In the genomic region with DNA sequence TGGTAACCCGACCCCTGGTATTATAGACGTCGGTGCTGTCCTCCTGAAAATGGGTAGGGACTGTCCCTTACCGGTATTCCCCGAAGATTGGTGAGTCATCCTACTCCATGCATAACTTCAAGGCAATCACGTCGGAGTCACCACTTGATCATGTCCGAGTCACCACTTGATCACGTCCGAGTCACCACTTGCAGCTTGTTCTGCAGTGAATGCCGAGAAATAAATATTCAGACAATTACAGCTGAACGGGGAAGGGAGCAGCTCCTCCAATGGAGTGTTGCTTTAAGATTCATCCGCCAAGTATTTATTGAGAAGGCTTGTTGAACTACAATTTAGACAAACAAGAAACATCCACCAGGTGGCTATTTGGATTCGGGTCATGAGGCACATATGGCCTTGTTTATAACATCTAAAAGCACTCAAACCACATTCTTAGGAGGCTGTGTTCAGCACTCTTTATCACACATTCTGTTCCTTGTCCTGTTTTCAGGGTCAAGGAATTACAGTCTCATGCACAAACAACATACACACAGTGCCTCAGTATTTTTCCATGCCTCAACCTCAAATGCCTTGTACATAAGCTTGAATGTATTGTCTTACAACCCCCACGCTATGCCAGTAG, we compare ENCODE assay signal across 15 cellular contexts. TPM values are rescaled to one million over a fixed set of nuclear protein-coding genes. Genes with fewer than 3 reads are reported as not detected.
A peak's percentile ranks its signal among the peaks of the same experiment; 100 is the strongest.
DNase-seq lines count a peak whose midpoint lies in the region; ATAC-seq and TF ChIP-seq lines count a peak whose summit lies in the region.
"Had no signal": no experiment of that assay in that cellular context is flagged by ENCODE, and none has a peak within 500 bp of the region (broad histone marks: within the 10 kb centered on the region; RNA-seq: fewer than 3 reads in every experiment).

No MANE protein-coding gene starts in this region.

- H3K27ac ChIP-seq in mesenchymal stem cell (ENCODE audit: low read length, poor library complexity, severe bottlenecking) (no peak overlapping the region), GM23338 (ENCODE audit: low read depth) (no peak overlapping the region)
- H3K27ac ChIP-seq: gastrocnemius medialis, SK-N-MC had no signal

- no peak overlapping the region for H2AK5ac ChIP-seq in mesenchymal stem cell (ENCODE audit: low read length, severe bottlenecking)

- no peak overlapping the region for H3K18ac ChIP-seq in mesenchymal stem cell (ENCODE audit: low read depth in 1 of 2, low read length in 2 of 2)

- CTCF ChIA-PET in MCF 10A (lab: Yijun Ruan, JAX): interaction anchor here (0.9 kb wide), 1 partner anchor 129 kb away, joined by 3 read pairs; a partner anchor contains a TSS
- CTCF ChIA-PET in Caco-2 (lab: Charles Lee): no interaction called here

- no peak overlapping the region for H4K91ac ChIP-seq in mesenchymal stem cell (ENCODE audit: low read length)

- no peaks in the 10 kb centered on the region for H3F3A ChIP-seq in GM23338 (replicated peaks; ENCODE audit: low read depth)

- BruUV-seq in MCF 10A (replicated peaks; lab: Mats Ljungman, UMichigan): no TSS peak
- BruUV-seq in Caco-2 (replicated peaks; lab: Mats Ljungman, UMichigan): no TSS peak

- H3K4me3 Mint-ChIP-seq in MCF 10A (ENCODE audit: unreplicated experiment) (no peak overlapping the region), GM23338 (no peak overlapping the region), Caco-2 (ENCODE audit: unreplicated experiment) (no peak overlapping the region)

- H2BK12ac ChIP-seq in mesenchymal stem cell (ENCODE audit: low read length in 2 of 2): no peak overlapping the region

- no peak for TF ChIP-seq CTCF in MCF 10A (IDR thresholded peaks at IDR 0.05; ENCODE audit: unreplicated experiment)
- TF ChIP-seq CTCF in GM23338 (conservative IDR thresholded peaks at IDR 0.05; ENCODE audit: low read depth in 2 of 2): no peak
- TF ChIP-seq CTCF in Caco-2 (IDR thresholded peaks at IDR 0.05; ENCODE audit: insufficient read depth in 1 of 2, low read depth in 1 of 2, low read length in 1 of 2, severe bottlenecking in 1 of 2, unreplicated experiment in 1 of 2): no peak
- no peak for TF ChIP-seq CTCF in GM10266 (IDR thresholded peaks at IDR 0.05; ENCODE audit: control insufficient read depth, insufficient read depth, low read depth, missing control alignments)

- H3K27me3 Mint-ChIP-seq in MCF 10A (ENCODE audit: insufficient read depth, unreplicated experiment) (no peaks in the 10 kb centered on the region), GM23338 (ENCODE audit: insufficient read depth, low read depth, poor library complexity) (peaks cover 1% of the 10 kb centered on the region), Caco-2 (ENCODE audit: insufficient read depth, unreplicated experiment) (no peaks in the 10 kb centered on the region)

- H3K4me1 Mint-ChIP-seq in MCF 10A (ENCODE audit: insufficient read depth, unreplicated experiment) (no peaks in the 10 kb centered on the region), GM23338 (no peaks in the 10 kb centered on the region), Caco-2 (ENCODE audit: low read depth, unreplicated experiment) (no peaks in the 10 kb centered on the region)

- POLR2A ChIA-PET in MCF 10A (lab: Yijun Ruan, JAX): no interaction called here
- POLR2A ChIA-PET in Caco-2 (lab: Charles Lee): no interaction called here

- H2BK15ac ChIP-seq in mesenchymal stem cell (ENCODE audit: low read depth, poor library complexity, severe bottlenecking): no peak overlapping the region

- DNase-seq in DMS 273 (lab: John Stamatoyannopoulos, UW; ENCODE audit: unreplicated experiment) (peak; percentile 49), LHCN-M2 (ENCODE audit: low read depth) (peak; percentile 76), MCF 10A (ENCODE audit: unreplicated experiment) (peak; percentile 70), mesenchymal stem cell (peak; percentile 58), GM23338 (ENCODE audit: low spot score) (no peak), Caco-2 (no peak), GM10266 (ENCODE audit: extremely low spot score) (no peak)
- DNase-seq: activated CD8-positive, alpha-beta memory T cell treated with anti-CD3 and anti-CD28 coated beads for 24 hours; gastrocnemius medialis; mesendoderm; NCI-H1694 had no signal

- H2BK120ac ChIP-seq in mesenchymal stem cell (ENCODE audit: low read depth, low read length): no peak overlapping the region

- H3K27me3 ChIP-seq in mesenchymal stem cell (ENCODE audit: control insufficient read depth in 1 of 2, insufficient read depth in 1 of 2, low read length in 2 of 2) (no peaks in the 10 kb centered on the region), GM23338 (ENCODE audit: insufficient read depth) (no peaks in the 10 kb centered on the region), Caco-2 (replicated peaks; ENCODE audit: control insufficient read depth, insufficient read depth, low read length) (no peaks in the 10 kb centered on the region)
- H3K27me3 ChIP-seq: gastrocnemius medialis had no signal

- no peak overlapping the region for H3K9ac ChIP-seq in mesenchymal stem cell (ENCODE audit: low read length)

- H3K4me2 ChIP-seq in mesenchymal stem cell (ENCODE audit: low read length, poor library complexity, severe bottlenecking): no peak overlapping the region
- no peak overlapping the region for H3K4me2 ChIP-seq in GM23338

- no peak for ATAC-seq in HG03108 (IDR thresholded peaks at IDR 0.05; ENCODE audit: unreplicated experiment)
- ATAC-seq in GM23338: no peak
- ATAC-seq: gastrocnemius medialis had no signal

- no peaks in the 10 kb centered on the region for H3K79me1 ChIP-seq in mesenchymal stem cell (replicated peaks; ENCODE audit: low read length, poor library complexity, severe bottlenecking)

- H3K4me1 ChIP-seq in mesenchymal stem cell (ENCODE audit: control insufficient read depth, insufficient read depth, low read depth, low read length): no peaks in the 10 kb centered on the region
- H3K4me1 ChIP-seq in GM23338 (ENCODE audit: insufficient read depth): no peaks in the 10 kb centered on the region
- no peaks in the 10 kb centered on the region for H3K4me1 ChIP-seq in Caco-2
- H3K4me1 ChIP-seq: gastrocnemius medialis had no signal

- H3K4me3 ChIP-seq in mesenchymal stem cell (ENCODE audit: insufficient read depth in 1 of 2, low read depth in 1 of 2, low read length in 2 of 2) (no peak overlapping the region), GM23338 (no peak overlapping the region), Caco-2 (ENCODE audit: low read depth, low read length) (no peak overlapping the region)
- H3K4me3 ChIP-seq: gastrocnemius medialis, SK-N-MC, skin epidermis had no signal

- H3K36me3 ChIP-seq in mesenchymal stem cell (ENCODE audit: control insufficient read depth in 1 of 2, insufficient read depth in 2 of 2, low read depth in 1 of 2, low read length in 2 of 2): no peaks in the 10 kb centered on the region
- H3K36me3 ChIP-seq in GM23338 (ENCODE audit: insufficient read depth): peaks cover 7% of the 10 kb centered on the region; the same call in 1 of the 2 replicates
- no peaks in the 10 kb centered on the region for H3K36me3 ChIP-seq in Caco-2 (ENCODE audit: control insufficient read depth, insufficient read depth, low read length)
- H3K36me3 ChIP-seq: gastrocnemius medialis had no signal

- no peak overlapping the region for H4K8ac ChIP-seq in mesenchymal stem cell (ENCODE audit: low read length)

- no peaks in the 10 kb centered on the region for H4K20me1 ChIP-seq in GM23338 (replicated peaks; ENCODE audit: insufficient read depth)

- no peaks in the 10 kb centered on the region for H3K79me2 ChIP-seq in GM23338 (replicated peaks; ENCODE audit: insufficient read depth)

- no peak overlapping the region for H3K4ac ChIP-seq in mesenchymal stem cell (ENCODE audit: low read depth in 1 of 2, low read length in 2 of 2)

- H3K36me3 Mint-ChIP-seq in MCF 10A (ENCODE audit: insufficient read depth, unreplicated experiment) (no peaks in the 10 kb centered on the region), GM23338 (ENCODE audit: low read depth) (peaks cover 19% of the 10 kb centered on the region), Caco-2 (ENCODE audit: insufficient read depth, unreplicated experiment) (no peaks in the 10 kb centered on the region)

- H3K9me3 ChIP-seq in mesenchymal stem cell (ENCODE audit: control insufficient read depth, low read length) (peaks cover 48% of the 10 kb centered on the region), Caco-2 (no peaks in the 10 kb centered on the region; the same call in 1 of the 2 replicates)
- H3K9me3 ChIP-seq: gastrocnemius medialis had no signal

- H2AFZ ChIP-seq in mesenchymal stem cell (ENCODE audit: low read depth, low read length): no peak overlapping the region
- H2AFZ ChIP-seq in GM23338: no peak overlapping the region

- H3K27ac Mint-ChIP-seq in MCF 10A (ENCODE audit: low read depth, unreplicated experiment) (no peak overlapping the region), GM23338 (no peak overlapping the region), Caco-2 (ENCODE audit: unreplicated experiment) (no peak overlapping the region)

- H2BK5ac ChIP-seq in mesenchymal stem cell (ENCODE audit: low read depth, low read length, poor library complexity, severe bottlenecking): no peak overlapping the region

- H3K9me2 ChIP-seq in GM23338 (ENCODE audit: insufficient read depth): no peaks in the 10 kb centered on the region

- WGBS in mesenchymal stem cell: 73% methylated on average over 15 of the region's 15 CpGs

- intact Hi-C loops in MCF 10A (cut with micrococcal nuclease) (no loop called here), Caco-2 (cut with micrococcal nuclease; ENCODE audit: unreplicated experiment) (no loop called here)

- no peak overlapping the region for H3K14ac ChIP-seq in mesenchymal stem cell (ENCODE audit: low read length in 2 of 2)

- H3K23ac ChIP-seq in mesenchymal stem cell (ENCODE audit: low read length in 2 of 2): no peak overlapping the region

- H3K9me3 Mint-ChIP-seq in MCF 10A (ENCODE audit: unreplicated experiment) (peaks cover 33% of the 10 kb centered on the region), GM23338 (peaks cover 80% of the 10 kb centered on the region), Caco-2 (ENCODE audit: unreplicated experiment) (peaks cover 14% of the 10 kb centered on the region)

RNA-seq across cellular contexts. Expression of a gene that starts 43.1 kb away (rescaled TPM):
- 5.0 and 6.0 TPM in 2 replicates for total RNA-seq in LHCN-M2 (2014; rRNA removed)
- polyA plus RNA-seq in LHCN-M2 (2012): 1.6 TPM
- 0.79 and 1.0 TPM in 2 replicates for total RNA-seq in MCF 10A (2022)
- 0.43 TPM for polyA plus RNA-seq in mesenchymal stem cell (2013, experiment 1 of 2)
- 0.40 TPM for polyA plus RNA-seq in mesenchymal stem cell (2013, experiment 2 of 2)
- total RNA-seq in GM23338 (2014; rRNA removed; shearing (Covaris generic)): 0.58 and 0.66 TPM in 2 replicates
- polyA plus RNA-seq in GM23338 (2016; fragmentation: Nextera tagmentation; extraction: Ambion mirVana): 0.48 TPM in 1 of 2 replicates, not detected in the other
- total RNA-seq in Caco-2 (2022): not detected in 2 replicates
- total RNA-seq: H1 had no signal
- polyA plus RNA-seq: H1 had no signal

Comparison
In these comparisons a context has a peak if more than half of its experiments do, and no peak if none do; other contexts are left out.
1. DNase-seq: peak in DMS 273 (single experiment), LHCN-M2 (single experiment), MCF 10A (single experiment) and mesenchymal stem cell (single experiment); none in GM23338 (single experiment), Caco-2 (0 of 2) and GM10266 (single experiment).